In the genomic region with DNA sequence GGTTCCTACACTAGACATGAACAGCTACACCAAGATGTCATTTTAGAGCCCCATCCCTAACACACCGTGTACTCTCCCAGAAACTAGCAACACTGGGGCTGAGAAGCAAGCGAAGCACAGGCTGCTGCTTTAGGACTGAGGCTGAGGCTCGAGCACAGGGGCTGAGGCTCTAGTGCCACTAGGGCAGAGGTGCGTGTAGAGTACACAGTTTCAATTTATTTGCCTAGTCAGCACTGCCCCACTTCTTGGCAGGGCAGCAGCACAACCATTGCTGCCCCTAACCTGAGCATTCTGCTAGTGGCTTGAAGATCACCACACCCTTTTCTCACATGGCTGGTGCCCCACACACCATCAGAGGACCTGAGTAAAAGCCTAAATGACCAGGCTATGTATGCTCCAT, we compare ENCODE assay signal across 8 cellular contexts.
"Had no signal": no experiment of that assay in that cellular context is flagged by ENCODE, and none has a peak within 500 bp of the region (broad histone marks: within the 10 kb centered on the region; RNA-seq: fewer than 3 reads in every experiment).

No MANE protein-coding gene starts in this region.

- DNase-seq: GM23248, GOT3, H9, HCEC 1CT, KG1 had no signal

- ATAC-seq: K562 had no signal

- H3K27ac ChIP-seq: GM23248 had no signal

- H3K4me3 ChIP-seq: GM23248, K562 had no signal

- H3K9ac ChIP-seq: GM23248 had no signal

- H2AFZ ChIP-seq: GM23248 had no signal

- FAIRE-seq: H54, HTR-8/SVneo, K562 had no signal
